11 cellular contexts compared by ENCODE assay signal in genomic region chr5:25006734-25007133, GRCh38.
DNase-seq lines count a peak whose midpoint lies in the region; ATAC-seq, FAIRE-seq and TF ChIP-seq lines count a peak whose summit lies in the region.
"Had no signal": no experiment of that assay in that cellular context is flagged by ENCODE, and none has a peak within 500 bp of the region (broad histone marks: within the 10 kb centered on the region; RNA-seq: fewer than 3 reads in every experiment).

No MANE protein-coding gene starts in this region.

- H3K4me2 ChIP-seq in H1 (ENCODE audit: insufficient read depth in 1 of 2, low read depth in 2 of 2, low read length in 2 of 2): no peak overlapping the region
- H3K4me2 ChIP-seq in osteoblast (ENCODE audit: insufficient read depth, low read length): no peak overlapping the region

- no peak overlapping the region for H2BK12ac ChIP-seq in H1 (ENCODE audit: low read depth, low read length)

- no peak overlapping the region for H3K56ac ChIP-seq in H1 (replicated peaks; ENCODE audit: insufficient read length, low read depth, low read length)

- WGBS in H1 (ENCODE audit: extremely low coverage in 1 of 2, insufficient coverage in 1 of 2, insufficient read length in 1 of 2, insufficient replicate concordance in 2 of 2, low coverage in 1 of 2, low lambda C conversion rate in 2 of 2, missing lambda C conversion rate in 1 of 2), 2 experiments: 70% methylated on average over 2 of the region's 2 CpGs; no CpG with 5 or more reads in 1 of the 2 experiments

- no peaks in the 10 kb centered on the region for H3K79me1 ChIP-seq in H1 (ENCODE audit: low read depth, low read length)

- no peak overlapping the region for H3K14ac ChIP-seq in H1 (ENCODE audit: insufficient read length)

- no peak overlapping the region for H3K18ac ChIP-seq in H1 (ENCODE audit: extremely low read depth, low read length)

- no peak for TF ChIP-seq POLR2A in H1 (IDR thresholded peaks at IDR 0.05; ENCODE audit: control extremely low read depth in 1 of 2, low read depth in 2 of 2, low read length in 2 of 2)

- in situ Hi-C loops in ACHN (cut with HindIII; ENCODE audit: low pct_ligation_motif_present, low pct_unique_long_range_greater_than_20kb, low sequenced_read_pairs): no loop called here
- in situ Hi-C loops in KBM-7 (cut with MboI; ENCODE audit: low pct_unique_long_range_greater_than_20kb, low sequenced_read_pairs): no loop called here

- no peak overlapping the region for H2BK15ac ChIP-seq in H1 (ENCODE audit: low read length)

- no peaks in the 10 kb centered on the region for H3K27me3 ChIP-seq in NT2/D1 (ENCODE audit: insufficient read depth, insufficient read length)
- H3K27me3 ChIP-seq in H1 (replicated peaks in 1 of 4; ENCODE audit: control insufficient read depth in 3 of 4, extremely low read depth in 1 of 4, insufficient read depth in 3 of 4, low read length in 3 of 4): no peaks in the 10 kb centered on the region
- H3K27me3 ChIP-seq in osteoblast (ENCODE audit: insufficient read depth, low read length): no peaks in the 10 kb centered on the region

- peak; percentile 90 for FAIRE-seq in H1 (lab: Jason Lieb, UNC)

- TF ChIP-seq RAD21 in H1 (IDR thresholded peaks at IDR 0.05 in 1 of 2, conservative IDR thresholded peaks at IDR 0.05 in 1 of 2; ENCODE audit: low read depth in 2 of 2, low read length in 2 of 2): peak; percentile 83 to 86

- CTCF ChIA-PET in H1 (lab: Charles Lee; ENCODE audit: partially characterized antibody): interaction anchor here (0.6 to 2.4 kb wide), 13 partner anchors 11 to 396 kb away, joined by 3 to 12 read pairs (median 3); no protein-coding TSS in a partner anchor

- H2BK120ac ChIP-seq in H1 (replicated peaks; ENCODE audit: low read depth, low read length): no peak overlapping the region

- no peaks in the 10 kb centered on the region for H3K9me3 ChIP-seq in NT2/D1 (ENCODE audit: insufficient read depth, low read length)
- no peaks in the 10 kb centered on the region for H3K9me3 ChIP-seq in H1 (ENCODE audit: insufficient read depth in 2 of 2, low read depth in 1 of 2, low read length in 1 of 2)
- H3K9me3 ChIP-seq in osteoblast (ENCODE audit: low read depth, low read length): no peaks in the 10 kb centered on the region

- H2BK5ac ChIP-seq in H1 (ENCODE audit: low read depth, low read length): no peak overlapping the region

- H3K36me3 ChIP-seq in NT2/D1 (ENCODE audit: insufficient read depth, insufficient read length, low read length) (no peaks in the 10 kb centered on the region), H1 (ENCODE audit: control insufficient read depth in 2 of 4, insufficient read depth in 4 of 4, low read length in 3 of 4) (no peaks in the 10 kb centered on the region), osteoblast (ENCODE audit: insufficient read depth, low read length) (no peaks in the 10 kb centered on the region)

- TF ChIP-seq EP300 in H1 (IDR thresholded peaks at IDR 0.05; ENCODE audit: borderline replicate concordance in 1 of 2, low read depth in 2 of 2, low read length in 2 of 2): no peak

- H4K20me1 ChIP-seq in H1 (replicated peaks in 1 of 2; ENCODE audit: control insufficient read depth in 1 of 2, insufficient read depth in 2 of 2, low read length in 2 of 2) (no peaks in the 10 kb centered on the region), osteoblast (ENCODE audit: insufficient read depth, low read length) (no peaks in the 10 kb centered on the region)

- H2AK5ac ChIP-seq in H1 (ENCODE audit: low read depth, low read length): no peak overlapping the region

- ATAC-seq in HG02623 (IDR thresholded peaks at IDR 0.05; ENCODE audit: unreplicated experiment): no peak

- H3K79me2 ChIP-seq in H1 (ENCODE audit: control insufficient read depth in 1 of 2, insufficient read depth in 2 of 2, low read length in 2 of 2) (no peaks in the 10 kb centered on the region), osteoblast (ENCODE audit: insufficient read depth, low read length) (no peaks in the 10 kb centered on the region)

- H4K8ac ChIP-seq in H1 (ENCODE audit: extremely low read depth, insufficient read depth, low read length): no peak overlapping the region

- H3K4ac ChIP-seq in H1 (replicated peaks; ENCODE audit: insufficient read length, low read depth, low read length): no peak overlapping the region

- DNase-seq in ACHN (peak; percentile 61), KBM-7 (peak; percentile 40), NT2/D1 (ENCODE audit: low read depth, low spot score) (peak; percentile 30), H1 (ENCODE audit: low read depth in 1 of 2, low spot score in 2 of 2) (peak in 1 of 2 experiments; percentile 2), osteoblast (ENCODE audit: insufficient read length, low spot score, missing footprints) (no peak), epidermal melanocyte (ENCODE audit: insufficient read length, low spot score) (no peak), middle frontal gyrus (ENCODE audit: extremely low spot score, low spot score) (no peak)
- DNase-seq: CD8-positive, alpha-beta memory T cell; occipital lobe; stimulated activated CD8-positive, alpha-beta memory T cell treated with anti-CD3 and anti-CD28 coated beads, Interleukin-4, amount 100 ng/mL, for 48 hours had no signal

- no peak overlapping the region for H2BK20ac ChIP-seq in H1 (ENCODE audit: low read length)

- H3K23me2 ChIP-seq in H1 (ENCODE audit: low read depth, low read length): no peaks in the 10 kb centered on the region

- TF ChIP-seq CTCF in H1 (IDR thresholded peaks at IDR 0.05; ENCODE audit: control extremely low read depth in 1 of 3, insufficient read depth in 1 of 3, low read depth in 1 of 3, low read length in 3 of 3): peak in 2 of 3 experiments; percentile 47 to 59; a peak in 2 of 4 replicates
- TF ChIP-seq CTCF in osteoblast (IDR thresholded peaks at IDR 0.05; ENCODE audit: extremely low read depth, low read depth, low read length): no peak

- H3K4me1 ChIP-seq in NT2/D1 (ENCODE audit: insufficient read depth, insufficient read length) (no peaks in the 10 kb centered on the region), H1 (replicated peaks in 1 of 4; ENCODE audit: control insufficient read depth in 3 of 4, insufficient read depth in 4 of 4, low read length in 3 of 4) (no peaks in the 10 kb centered on the region), osteoblast (ENCODE audit: insufficient read depth, low read length) (no peaks in the 10 kb centered on the region)

- H2AFZ ChIP-seq in H1 (ENCODE audit: low read length): no peak overlapping the region
- H2AFZ ChIP-seq in osteoblast (ENCODE audit: low read length): no peak overlapping the region

- H3K23ac ChIP-seq in H1 (ENCODE audit: insufficient read length): no peak overlapping the region

- POLR2A ChIA-PET in H1 (lab: Charles Lee; ENCODE audit: partially characterized antibody): interaction anchor here (0.9 kb wide), 1 partner anchor 11 kb away, joined by 3 read pairs; no protein-coding TSS in a partner anchor

- H3K9ac ChIP-seq in NT2/D1 (ENCODE audit: insufficient read length, low read depth) (no peak overlapping the region), H1 (replicated peaks in 1 of 4; ENCODE audit: extremely low read depth in 1 of 4, low read depth in 3 of 4, low read length in 3 of 4) (no peak overlapping the region)

- no peak overlapping the region for H4K91ac ChIP-seq in H1 (replicated peaks; ENCODE audit: insufficient read length, low read length)

- H3K4me3 ChIP-seq in NT2/D1 (ENCODE audit: insufficient read length, low read depth): no peak overlapping the region
- H3K4me3 ChIP-seq in H1 (ENCODE audit: extremely low read depth in 1 of 4, insufficient read depth in 2 of 4, low read depth in 3 of 4, low read length in 4 of 4): no peak overlapping the region
- H3K4me3 ChIP-seq in osteoblast (ENCODE audit: insufficient read depth, low read length): no peak overlapping the region

- H3K27ac ChIP-seq in H1 (ENCODE audit: low read depth, low read length) (no peak overlapping the region), osteoblast (ENCODE audit: low read depth, low read length) (no peak overlapping the region)

- H4K5ac ChIP-seq in H1 (ENCODE audit: insufficient read length, low read depth, low read length): no peak overlapping the region

TF ChIP-seq in H1, 55 proteins besides CTCF, POLR2A, EP300 and RAD21:
- TF ChIP-seq JUND (IDR thresholded peaks at IDR 0.05; ENCODE audit: low read length) (no peak), GTF2F1 (IDR thresholded peaks at IDR 0.05; ENCODE audit: borderline replicate concordance, low read depth, low read length) (no peak), E2F6 (IDR thresholded peaks at IDR 0.05) (no peak), SP4 (IDR thresholded peaks at IDR 0.05; ENCODE audit: low read length) (no peak), YY1 (IDR thresholded peaks at IDR 0.05; ENCODE audit: low read depth, low read length) (no peak)

Comparison
In these comparisons a context has a peak if more than half of its experiments do, and no peak if none do; other contexts are left out.
1. DNase-seq: peak in ACHN (single experiment), KBM-7 (single experiment) and NT2/D1 (single experiment); none in osteoblast (single experiment), epidermal melanocyte (single experiment) and middle frontal gyrus (single experiment).